ENCODE assay signal across 22 cellular contexts in the genomic region with DNA sequence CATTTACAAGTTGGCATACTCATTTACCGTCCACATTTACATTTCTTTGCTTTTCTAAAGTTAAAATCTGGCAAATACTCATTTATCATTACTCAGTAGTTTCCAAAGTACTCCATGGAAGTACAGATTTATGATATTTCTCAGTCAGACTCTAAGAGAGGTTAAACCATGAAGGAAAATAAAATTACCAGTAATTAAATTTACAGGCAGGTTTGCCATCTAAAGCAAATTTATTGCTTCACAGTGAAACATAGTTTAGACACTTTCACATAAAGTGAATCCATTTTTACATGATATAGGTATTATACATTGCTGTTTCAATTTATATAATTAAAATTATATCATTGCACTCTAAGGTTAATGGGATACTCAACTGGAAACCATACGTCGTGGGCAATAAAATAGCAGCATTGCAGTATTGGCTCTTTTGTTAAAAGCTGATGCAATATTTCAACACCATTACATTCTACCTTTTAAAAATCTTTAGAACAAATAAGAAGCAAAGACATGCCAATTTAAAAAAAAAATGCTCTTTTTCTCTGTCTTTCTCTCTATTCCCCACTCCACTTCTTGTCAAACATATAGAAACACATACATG.
"Had no signal": no experiment of that assay in that cellular context is flagged by ENCODE, and none has a peak within 500 bp of the region (broad histone marks: within the 10 kb centered on the region; RNA-seq: fewer than 3 reads in every experiment).

No MANE protein-coding gene starts in this region.

- H3K4me3 ChIP-seq: MG63, SJSA1, SK-N-MC had no signal

- ATAC-seq: T-helper 17 cell had no signal

- H3K27me3 ChIP-seq: MG63, SJSA1 had no signal

- FAIRE-seq: RCC 7860 had no signal

- H3K27ac ChIP-seq: SJSA1, SK-N-MC had no signal

- H3K9me3 ChIP-seq: MG63, SJSA1 had no signal

- DNase-seq: Karpas-422, KG1, MG63, NCI-H1105 treated with DMSO at 0.1 percent for 48 hours, NCI-H1417 treated with DMSO at 0.1 percent for 48 hours, NCI-H146, NCI-H1694 treated with DMSO at 0.1 percent for 48 hours, NCI-H2081, NCI-H2107, NCI-H2171 treated with DMSO at 0.1 percent for 48 hours, NCI-H345, NCI-H446 treated with DMSO at 0.1 percent for 48 hours, NCI-H526, NCI-H748 treated with DMSO at 0.1 percent for 48 hours, Right ventricle myocardium superior, RPMI8226, SIG-M5, T-helper 1 cell, T-helper 17 cell had no signal

- H3K36me3 ChIP-seq: MG63, SJSA1 had no signal
